ENCODE assay signal across 12 cellular contexts in the genomic region with DNA sequence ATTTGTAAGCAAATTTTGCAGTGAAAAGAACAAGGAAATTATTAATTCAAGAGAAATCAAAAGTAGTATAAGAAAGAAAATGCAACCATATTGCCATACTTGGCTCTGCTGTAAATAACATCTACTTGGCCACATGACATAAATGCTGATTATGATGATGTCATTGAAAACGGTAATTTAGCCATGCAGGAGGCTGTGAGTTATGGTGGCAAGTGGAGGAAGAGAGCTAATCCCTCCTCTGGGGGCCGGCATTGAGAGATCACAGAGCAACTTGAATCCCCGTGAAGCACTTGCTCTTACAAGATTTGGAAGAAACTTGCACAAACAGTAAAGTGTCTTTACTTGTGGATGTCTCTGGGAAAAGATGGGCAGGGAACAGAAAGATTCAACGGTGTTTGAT.
DNase-seq lines count a peak whose midpoint lies in the region; ATAC-seq and TF ChIP-seq lines count a peak whose summit lies in the region.
"Had no signal": no experiment of that assay in that cellular context is flagged by ENCODE, and none has a peak within 500 bp of the region (broad histone marks: within the 10 kb centered on the region; RNA-seq: fewer than 3 reads in every experiment).

No MANE protein-coding gene starts in this region.

- H2AFZ ChIP-seq in PC-9, result no peak overlapping the region

- no peaks in the 10 kb centered on the region for H3K9me2 ChIP-seq in PC-9 (ENCODE audit: insufficient read depth)

- no peak for TF ChIP-seq CTCF in PC-9 (conservative IDR thresholded peaks at IDR 0.05)
- no peak for TF ChIP-seq CTCF in nephron progenitor cell (IDR thresholded peaks at IDR 0.05)

- H3F3A ChIP-seq in PC-9 (ENCODE audit: insufficient read depth, low read depth), result peaks cover 27% of the 10 kb centered on the region; the same call in 1 of the 2 replicates

- no peaks in the 10 kb centered on the region for H3K27me3 ChIP-seq in PC-9 (ENCODE audit: insufficient read depth, low read depth)
- H3K27me3 ChIP-seq: BLaER1 had no signal

- POLR2A ChIA-PET in PC-9 (lab: Charles Lee; ENCODE audit: unreplicated experiment), result interaction anchor here (0.6 kb wide), 1 partner anchor 167 kb away, joined by 5 read pairs; no protein-coding TSS in a partner anchor

- H3K9me3 ChIP-seq in PC-9 (ENCODE audit: insufficient read depth, low read depth), result no peaks in the 10 kb centered on the region

- H3K27ac ChIP-seq in PC-9, result no peak overlapping the region
- H3K27ac ChIP-seq: BLaER1 had no signal

- peak overlapping the region; percentile 23 for H3K27ac Mint-ChIP-seq in stimulated activated naive CD8-positive, alpha-beta T cell treated with anti-CD3 and anti-CD28 coated beads, Interleukin-15, Interleukin-2, amounts not matched to agents 100 ng/mL and 50 ng/mL, for 24 hours
- no peak overlapping the region for H3K27ac Mint-ChIP-seq in nephron progenitor cell
- H3K27ac Mint-ChIP-seq: CD4-positive, alpha-beta memory T cell; H9 had no signal

- H3K79me2 ChIP-seq in PC-9 (ENCODE audit: low read depth), result peaks cover 20% of the 10 kb centered on the region

- no peaks in the 10 kb centered on the region for H3K9me3 Mint-ChIP-seq in stimulated activated naive CD8-positive, alpha-beta T cell treated with anti-CD3 and anti-CD28 coated beads, Interleukin-15, Interleukin-2, amounts not matched to agents 100 ng/mL and 50 ng/mL, for 24 hours
- peaks cover 6% of the 10 kb centered on the region for H3K9me3 Mint-ChIP-seq in nephron progenitor cell
- H3K9me3 Mint-ChIP-seq: CD4-positive, alpha-beta memory T cell had no signal

- no peaks in the 10 kb centered on the region for H4K20me1 ChIP-seq in PC-9 (ENCODE audit: insufficient read depth)
- H4K20me1 ChIP-seq: BLaER1 had no signal

- no TSS peak for BruUV-seq in PC-9 (replicated peaks; lab: Mats Ljungman, UMichigan)

- H3K4me2 ChIP-seq in PC-9, result 0 out of 2 replicates have a peak overlapping the region, but pooled peaks have one; percentile 18
- H3K4me2 ChIP-seq: BLaER1 had no signal

- no peaks in the 10 kb centered on the region for H3K36me3 ChIP-seq in PC-9 (ENCODE audit: low read depth)
- H3K36me3 ChIP-seq: BLaER1 had no signal

- H3K4me1 ChIP-seq in PC-9 (replicated peaks; ENCODE audit: insufficient read depth), result peaks cover 45% of the 10 kb centered on the region

- H3K27me3 Mint-ChIP-seq in stimulated activated naive CD8-positive, alpha-beta T cell treated with anti-CD3 and anti-CD28 coated beads, Interleukin-15, Interleukin-2, amounts not matched to agents 100 ng/mL and 50 ng/mL, for 24 hours, result peaks cover 7% of the 10 kb centered on the region
- H3K27me3 Mint-ChIP-seq in nephron progenitor cell (ENCODE audit: low read depth, poor library complexity), result peaks cover 6% of the 10 kb centered on the region

- no peaks in the 10 kb centered on the region for H3K36me3 Mint-ChIP-seq in stimulated activated naive CD8-positive, alpha-beta T cell treated with anti-CD3 and anti-CD28 coated beads, Interleukin-15, Interleukin-2, amounts not matched to agents 100 ng/mL and 50 ng/mL, for 24 hours (ENCODE audit: low read depth)
- H3K36me3 Mint-ChIP-seq in nephron progenitor cell (ENCODE audit: low read depth), result no peaks in the 10 kb centered on the region
- H3K36me3 Mint-ChIP-seq: CD14-positive monocyte; CD4-positive, alpha-beta memory T cell had no signal

- DNase-seq in stimulated activated naive CD8-positive, alpha-beta T cell treated with anti-CD3 and anti-CD28 coated beads, Interleukin-15, Interleukin-2, amounts not matched to agents 100 U/mL and 50 U/mL, for 24 hours, result no peak
- DNase-seq in PC-9 (no peak), nephron progenitor cell (no peak), RPMI8226 (no peak), foreskin melanocyte (no peak)
- DNase-seq: CD4-positive, alpha-beta memory T cell; GDM1; H9 had no signal

- peaks cover 7% of the 10 kb centered on the region for H3K4me1 Mint-ChIP-seq in stimulated activated naive CD8-positive, alpha-beta T cell treated with anti-CD3 and anti-CD28 coated beads, Interleukin-15, Interleukin-2, amounts not matched to agents 100 ng/mL and 50 ng/mL, for 24 hours (ENCODE audit: low read depth)
- H3K4me1 Mint-ChIP-seq in nephron progenitor cell, result peaks cover 95% of the 10 kb centered on the region

- intact Hi-C loops in PC-9 (cut with micrococcal nuclease; ENCODE audit: unreplicated experiment), result loop anchor here (5.0 kb wide), 1 partner anchor 234 kb away; no protein-coding TSS in a partner anchor

- ATAC-seq in stimulated activated naive CD8-positive, alpha-beta T cell treated with anti-CD3 and anti-CD28 coated beads, Interleukin-15, Interleukin-2, amounts not matched to agents 100 U/mL and 50 U/mL, for 24 hours, result no peak
- ATAC-seq in GM21786 (IDR thresholded peaks at IDR 0.05; ENCODE audit: unreplicated experiment), result no peak

- H3K4me3 ChIP-seq in PC-9, result no peak overlapping the region
- H3K4me3 ChIP-seq: BLaER1 had no signal

- CTCF ChIA-PET in PC-9 (lab: Charles Lee), result no interaction called here

- H3K4me3 Mint-ChIP-seq in stimulated activated naive CD8-positive, alpha-beta T cell treated with anti-CD3 and anti-CD28 coated beads, Interleukin-15, Interleukin-2, amounts not matched to agents 100 ng/mL and 50 ng/mL, for 24 hours, result no peak overlapping the region
- peak overlapping the region; percentile 33 for H3K4me3 Mint-ChIP-seq in nephron progenitor cell
- H3K4me3 Mint-ChIP-seq: CD14-positive monocyte; CD4-positive, alpha-beta memory T cell; H9 had no signal
